23 cellular contexts compared by ENCODE assay signal in genomic region chr10:3010819-3011422, GRCh38. TPM values are rescaled to one million over a fixed set of nuclear protein-coding genes. Genes with fewer than 3 reads are reported as not detected.
DNase-seq lines count a peak whose midpoint lies in the region; ATAC-seq, FAIRE-seq and TF ChIP-seq lines count a peak whose summit lies in the region.
"Had no signal": no experiment of that assay in that cellular context is flagged by ENCODE, and none has a peak within 500 bp of the region (broad histone marks: within the 10 kb centered on the region; RNA-seq: fewer than 3 reads in every experiment).

No MANE protein-coding gene starts in this region.

- no peak overlapping the region for H3K27ac Mint-ChIP-seq in progenitor cell of endocrine pancreas
- H3K27ac Mint-ChIP-seq: T-cell had no signal

- H3K27me3 ChIP-seq in cardiac muscle cell (no peaks in the 10 kb centered on the region), left ventricle myocardium inferior (ENCODE audit: low read depth) (peaks cover 76% of the 10 kb centered on the region), RWPE2 (ENCODE audit: insufficient read depth, poor library complexity, severe bottlenecking) (peaks cover 6% of the 10 kb centered on the region)

- H3K4me1 Mint-ChIP-seq in progenitor cell of endocrine pancreas (ENCODE audit: low read depth): peaks cover 27% of the 10 kb centered on the region

- H3K4me3 Mint-ChIP-seq in progenitor cell of endocrine pancreas (ENCODE audit: low read depth): no peak overlapping the region
- H3K4me3 Mint-ChIP-seq: T-cell had no signal

- no peaks in the 10 kb centered on the region for H3K36me3 Mint-ChIP-seq in progenitor cell of endocrine pancreas (ENCODE audit: insufficient read depth)
- H3K36me3 Mint-ChIP-seq: T-cell had no signal

- TF ChIP-seq CTCF in cardiac muscle cell (IDR thresholded peaks at IDR 0.05; ENCODE audit: low read depth, low read length): no peak
- TF ChIP-seq CTCF in left ventricle myocardium inferior (IDR thresholded peaks at IDR 0.05; ENCODE audit: borderline replicate concordance): no peak
- no peak for TF ChIP-seq CTCF in RWPE2 (IDR thresholded peaks at IDR 0.05; ENCODE audit: poor library complexity, severe bottlenecking)
- TF ChIP-seq CTCF in fibroblast of the aortic adventitia (IDR thresholded peaks at IDR 0.05; ENCODE audit: insufficient read depth, low read length): no peak
- no peak for TF ChIP-seq CTCF in progenitor cell of endocrine pancreas (IDR thresholded peaks at IDR 0.05; ENCODE audit: unreplicated experiment)

- intact Hi-C loops in left ventricle myocardium inferior (cut with micrococcal nuclease): no loop called here

- no peaks in the 10 kb centered on the region for H3K36me3 ChIP-seq in cardiac muscle cell
- H3K36me3 ChIP-seq in left ventricle myocardium inferior: no peaks in the 10 kb centered on the region
- no peaks in the 10 kb centered on the region for H3K36me3 ChIP-seq in RWPE2 (ENCODE audit: low read depth)
- H3K36me3 ChIP-seq: HAP-1, MG63, suprapubic skin had no signal

- peaks cover 3% of the 10 kb centered on the region for H3K9me3 Mint-ChIP-seq in progenitor cell of endocrine pancreas (ENCODE audit: low read depth)

- H3K4me1 ChIP-seq in cardiac muscle cell (ENCODE audit: low read depth): no peaks in the 10 kb centered on the region
- peaks cover 10% of the 10 kb centered on the region for H3K4me1 ChIP-seq in left ventricle myocardium inferior
- no peaks in the 10 kb centered on the region for H3K4me1 ChIP-seq in RWPE2 (ENCODE audit: insufficient read depth, poor library complexity, severe bottlenecking)
- H3K4me1 ChIP-seq: HAP-1, suprapubic skin had no signal

- DNase-seq in cardiac muscle cell (ENCODE audit: low read depth in 1 of 2, low spot score in 1 of 2): peak; percentile 4 to 14
- no peak for DNase-seq in left ventricle myocardium inferior
- DNase-seq in RWPE2 (ENCODE audit: low spot score): no peak
- DNase-seq in fibroblast of the aortic adventitia (ENCODE audit: low read depth): peak; percentile 14
- DNase-seq in progenitor cell of endocrine pancreas (ENCODE audit: low spot score, unreplicated experiment): peak; percentile 23
- DNase-seq in ecto neural progenitor cell (ENCODE audit: low spot score): no peak
- DNase-seq in GM12892 (ENCODE audit: insufficient read length): no peak
- DNase-seq: ACHN; activated CD4-positive, alpha-beta T cell treated with anti-CD3 and anti-CD28 coated beads, Interleukin-2, amount 50 U/mL, for 1 hour; activated naive CD4-positive, alpha-beta T cell; activated T-cell treated with anti-CD3 and anti-CD28 coated beads for 4 hours; C1 segment of cervical spinal cord; GF-D8; left colon; MG63; NCI-H510A treated with DMSO at 0.1 percent for 48 hours; stimulated activated CD4-positive, alpha-beta T cell treated with anti-CD3 and anti-CD28 coated beads, Interleukin-12 subunit alpha, Interleukin-12 subunit beta, amount 100 ng/mL, for 4 hours; T-cell had no signal

- H3K27ac ChIP-seq in cardiac muscle cell (peak overlapping the region; percentile 32), left ventricle myocardium inferior (replicated peaks) (no peak overlapping the region), RWPE2 (ENCODE audit: poor library complexity, severe bottlenecking) (no peak overlapping the region)
- H3K27ac ChIP-seq: suprapubic skin had no signal

- ATAC-seq in RWPE2 (ENCODE audit: low read depth): peak; percentile 33; the same call in 1 of the 3 replicates
- no peak for ATAC-seq in GM18498 (IDR thresholded peaks at IDR 0.05; ENCODE audit: unreplicated experiment)
- ATAC-seq: GM12878, left colon, Right ventricle myocardium inferior, T-cell had no signal

- H3K27me3 Mint-ChIP-seq in progenitor cell of endocrine pancreas: no peaks in the 10 kb centered on the region

- H3K9me3 ChIP-seq in cardiac muscle cell (ENCODE audit: low read depth) (no peaks in the 10 kb centered on the region), left ventricle myocardium inferior (replicated peaks) (peaks cover 8% of the 10 kb centered on the region), RWPE2 (ENCODE audit: severe bottlenecking) (no peaks in the 10 kb centered on the region)
- H3K9me3 ChIP-seq: HAP-1, MG63, suprapubic skin had no signal

- H3K4me3 ChIP-seq in cardiac muscle cell (no peak overlapping the region), left ventricle myocardium inferior (no peak overlapping the region), RWPE2 (ENCODE audit: severe bottlenecking) (no peak overlapping the region), fibroblast of the aortic adventitia (ENCODE audit: low read depth, low read length) (no peak overlapping the region)
- H3K4me3 ChIP-seq: GM12878, HAP-1, MG63, suprapubic skin had no signal

- FAIRE-seq in GM12892 (lab: Jason Lieb, UNC): no peak
- FAIRE-seq: GM12878 had no signal

- no peak for TF ChIP-seq POLR2A in GM12892 (IDR thresholded peaks at IDR 0.05; ENCODE audit: low read depth, low read length)

RNA-seq across cellular contexts. Expression of gene PFKP, which starts 56.4 kb away (rescaled TPM):
- total RNA-seq in cardiac muscle cell: 639 and 805 TPM in 2 replicates
- 677 and 781 TPM in 2 replicates for polyA plus RNA-seq in cardiac muscle cell
- total RNA-seq in left ventricle myocardium inferior: 206 TPM
- total RNA-seq in fibroblast of the aortic adventitia (ENCODE audit: low replicate concordance): 39.1 and 111 TPM in 2 replicates
- 4.8 and 7.3 TPM in 2 replicates for total RNA-seq in progenitor cell of endocrine pancreas
- 162 TPM for polyA plus RNA-seq in GM12892 (2012; ENCODE audit: missing spikeins)

Comparison
In these comparisons a context has a peak if more than half of its experiments do, and no peak if none do; other contexts are left out.
1. DNase-seq: peak in cardiac muscle cell (2 of 2), fibroblast of the aortic adventitia (single experiment) and progenitor cell of endocrine pancreas (single experiment); none in left ventricle myocardium inferior (single experiment), RWPE2 (single experiment), ecto neural progenitor cell (single experiment) and GM12892 (single experiment).